12 cellular contexts compared by ENCODE assay signal in genomic region chr4:151169900-151170299, GRCh38.
A peak's percentile ranks its signal among the peaks of the same experiment; 100 is the strongest.
DNase-seq lines count a peak whose midpoint lies in the region; ATAC-seq lines count a peak whose summit lies in the region.
"Had no signal": no experiment of that assay in that cellular context is flagged by ENCODE, and none has a peak within 500 bp of the region (broad histone marks: within the 10 kb centered on the region; RNA-seq: fewer than 3 reads in every experiment).

No MANE protein-coding gene starts in this region.

- no peaks in the 10 kb centered on the region for H3K27me3 ChIP-seq in MG63
- H3K27me3 ChIP-seq: cardiac muscle cell had no signal

- H3K4me3 ChIP-seq in MG63: no peak overlapping the region
- H3K4me3 ChIP-seq: cardiac muscle cell had no signal

- no peaks in the 10 kb centered on the region for H3K4me1 Mint-ChIP-seq in activated naive CD8-positive, alpha-beta T cell treated with anti-CD3 and anti-CD28 coated beads, Interleukin-2, amount 50 U/mL, for 24 hours
- H3K4me1 Mint-ChIP-seq: activated CD4-positive, alpha-beta T cell treated with anti-CD3 and anti-CD28 coated beads for 36 hours; activated naive CD4-positive, alpha-beta T cell treated with anti-CD3 and anti-CD28 coated beads, Interleukin-2, amount 10 ng/mL, durations not matched to agents 7 days and 5 days had no signal

- peaks cover 16% of the 10 kb centered on the region for H3K27me3 Mint-ChIP-seq in activated naive CD8-positive, alpha-beta T cell treated with anti-CD3 and anti-CD28 coated beads, Interleukin-2, amount 50 U/mL, for 24 hours

- no peak overlapping the region for H3K4me3 Mint-ChIP-seq in activated naive CD8-positive, alpha-beta T cell treated with anti-CD3 and anti-CD28 coated beads, Interleukin-2, amount 50 U/mL, for 24 hours
- H3K4me3 Mint-ChIP-seq: activated CD4-positive, alpha-beta T cell treated with anti-CD3 and anti-CD28 coated beads for 36 hours; activated naive CD4-positive, alpha-beta T cell treated with anti-CD3 and anti-CD28 coated beads, Interleukin-2, amount 10 ng/mL, durations not matched to agents 7 days and 5 days had no signal

- ATAC-seq in activated naive CD8-positive, alpha-beta T cell treated with anti-CD3 and anti-CD28 coated beads, Interleukin-2, amount 50 U/mL, for 24 hours: no peak
- ATAC-seq: activated CD4-positive, alpha-beta T cell treated with anti-CD3 and anti-CD28 coated beads for 36 hours had no signal

- no peaks in the 10 kb centered on the region for H3K9me3 ChIP-seq in MG63

- H3K9me3 Mint-ChIP-seq in activated naive CD8-positive, alpha-beta T cell treated with anti-CD3 and anti-CD28 coated beads, Interleukin-2, amount 50 U/mL, for 24 hours: no peaks in the 10 kb centered on the region
- H3K9me3 Mint-ChIP-seq: activated naive CD4-positive, alpha-beta T cell treated with anti-CD3 and anti-CD28 coated beads, Interleukin-2, amount 10 ng/mL, durations not matched to agents 7 days and 5 days had no signal

- H3K27ac ChIP-seq in caudate nucleus (ENCODE audit: low read depth, low read length) (peak overlapping the region; percentile 49), substantia nigra (ENCODE audit: low read depth, low read length, poor library complexity, severe bottlenecking) (peak overlapping the region; percentile 43)

- H3K36me3 Mint-ChIP-seq in activated naive CD8-positive, alpha-beta T cell treated with anti-CD3 and anti-CD28 coated beads, Interleukin-2, amount 50 U/mL, for 24 hours (ENCODE audit: low read depth): no peaks in the 10 kb centered on the region
- H3K36me3 Mint-ChIP-seq: activated naive CD4-positive, alpha-beta T cell treated with anti-CD3 and anti-CD28 coated beads, Interleukin-2, amount 10 ng/mL, durations not matched to agents 7 days and 5 days had no signal

- peak; percentile 10 for DNase-seq in MG63
- no peak for DNase-seq in caudate nucleus (lab: John Stamatoyannopoulos, UW)
- DNase-seq in iris pigment epithelial cell (ENCODE audit: low read depth): peak; percentile 49
- no peak for DNase-seq in substantia nigra (lab: John Stamatoyannopoulos, UW)
- no peak for DNase-seq in activated naive CD4-positive, alpha-beta T cell treated with Interleukin-2 at 50 U/mL for 16 hours
- no peak for DNase-seq in activated naive CD8-positive, alpha-beta T cell treated with anti-CD3 and anti-CD28 coated beads, Interleukin-2, amount 50 U/mL, for 24 hours
- DNase-seq in KG1 (lab: John Stamatoyannopoulos, UW): no peak
- DNase-seq: activated CD4-positive, alpha-beta T cell treated with anti-CD3 and anti-CD28 coated beads for 36 hours; activated naive CD4-positive, alpha-beta T cell treated with anti-CD3 and anti-CD28 coated beads, Interleukin-2, amount 10 ng/mL, durations not matched to agents 7 days and 5 days; DMS79; SHP77 had no signal

- H3K27ac Mint-ChIP-seq in activated naive CD8-positive, alpha-beta T cell treated with anti-CD3 and anti-CD28 coated beads, Interleukin-2, amount 50 U/mL, for 24 hours: no peak overlapping the region
- H3K27ac Mint-ChIP-seq: activated CD4-positive, alpha-beta T cell treated with anti-CD3 and anti-CD28 coated beads for 36 hours; activated naive CD4-positive, alpha-beta T cell treated with anti-CD3 and anti-CD28 coated beads, Interleukin-2, amount 10 ng/mL, durations not matched to agents 7 days and 5 days had no signal

- no peaks in the 10 kb centered on the region for H3K36me3 ChIP-seq in MG63
- H3K36me3 ChIP-seq: cardiac muscle cell had no signal

Comparison
In these comparisons a context has a peak if more than half of its experiments do, and no peak if none do; other contexts are left out.
1. DNase-seq: peak in MG63 (single experiment) and iris pigment epithelial cell (single experiment); none in caudate nucleus (0 of 61), substantia nigra (0 of 49), activated naive CD4-positive, alpha-beta T cell treated with Interleukin-2 at 50 U/mL for 16 hours (single experiment), activated naive CD8-positive, alpha-beta T cell treated with anti-CD3 and anti-CD28 coated beads, Interleukin-2, amount 50 U/mL, for 24 hours (single experiment) and KG1 (single experiment).